7 cellular contexts compared by ENCODE assay signal in the genomic region with DNA sequence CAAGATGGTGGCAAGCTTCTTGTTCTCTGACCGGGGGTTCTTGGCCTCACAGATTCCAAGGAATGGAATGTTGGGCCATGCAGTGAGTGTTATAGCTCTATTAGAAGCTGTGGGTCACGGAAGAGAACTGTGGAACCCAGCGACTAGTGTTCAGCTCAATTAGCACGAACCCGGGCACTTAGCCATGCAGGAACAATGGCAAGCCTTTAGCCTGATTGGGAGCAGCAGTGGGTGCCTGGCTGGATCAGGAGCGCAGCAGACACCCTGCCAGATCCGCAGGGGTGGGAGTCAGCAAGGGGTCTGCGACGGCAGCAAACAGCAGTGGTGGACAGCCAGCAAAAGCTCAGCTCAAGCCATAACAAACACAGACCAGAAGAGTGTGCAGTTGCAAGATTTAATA.
A peak's percentile ranks its signal among the peaks of the same experiment; 100 is the strongest.
DNase-seq lines count a peak whose midpoint lies in the region; FAIRE-seq and TF ChIP-seq lines count a peak whose summit lies in the region.
"Not testable (repeated sequence)": the region's sequence is repeated elsewhere in the genome, so short reads cannot be mapped to it uniquely, and the experiment has no call there.

No MANE protein-coding gene starts in this region.

- not testable (repeated sequence) for H3K4me3 ChIP-seq in H1 (ENCODE audit: extremely low read depth in 1 of 4, insufficient read depth in 2 of 4, low read depth in 3 of 4, low read length in 4 of 4)

- not testable (repeated sequence) for H2BK20ac ChIP-seq in H9 (ENCODE audit: low read depth, low read length, poor library complexity, severe bottlenecking)
- H2BK20ac ChIP-seq in H1 (ENCODE audit: low read length): peak overlapping the region; percentile 90; the same call in 1 of the 2 replicates

- TF ChIP-seq CTCF in H9 (conservative IDR thresholded peaks at IDR 0.05); H1 (IDR thresholded peaks at IDR 0.05; ENCODE audit: control extremely low read depth in 1 of 3, insufficient read depth in 1 of 3, low read depth in 1 of 3, low read length in 3 of 3); nephron progenitor cell (IDR thresholded peaks at IDR 0.05): not testable (repeated sequence)

- H2BK120ac ChIP-seq in H9 (ENCODE audit: low read depth, low read length, poor library complexity, severe bottlenecking): not testable (repeated sequence)
- peak overlapping the region; percentile 33 for H2BK120ac ChIP-seq in H1 (replicated peaks; ENCODE audit: low read depth, low read length)

- H3K9me3 Mint-ChIP-seq in H9, nephron progenitor cell: not testable (repeated sequence)

- H3K23me2 ChIP-seq in H9 (ENCODE audit: insufficient read length, low read depth, low read length, poor library complexity, severe bottlenecking); H1 (ENCODE audit: low read depth, low read length): not testable (repeated sequence)

- not testable (repeated sequence) for H3K36me3 ChIP-seq in H1 (ENCODE audit: control insufficient read depth in 2 of 4, insufficient read depth in 4 of 4, low read length in 3 of 4)

- H3K4me2 ChIP-seq in H9 (ENCODE audit: insufficient read depth, insufficient read length, low read length): not testable (repeated sequence)
- 0 out of 4 replicates have a peak overlapping the region, but pooled peaks of 1 of the 2 experiments have one; percentile 9 for H3K4me2 ChIP-seq in H1 (ENCODE audit: insufficient read depth in 1 of 2, low read depth in 2 of 2, low read length in 2 of 2)

- H2BK15ac ChIP-seq in H9 (ENCODE audit: low read depth, low read length); H1 (ENCODE audit: low read length): not testable (repeated sequence)

- not testable (repeated sequence) for H3K27me3 ChIP-seq in H9 (ENCODE audit: insufficient read depth, low read length); H1 (replicated peaks in 1 of 4; ENCODE audit: control insufficient read depth in 3 of 4, extremely low read depth in 1 of 4, insufficient read depth in 3 of 4, low read length in 3 of 4)

- DNase-seq in H9; H1 (ENCODE audit: low read depth in 1 of 2, low spot score in 2 of 2); nephron progenitor cell: not testable (repeated sequence)
- peak in 32 of 56 donors; percentile 1 to 56 (median 16) for DNase-seq in amygdala (lab: John Stamatoyannopoulos, UW)
- peak in 40 of 42 donors; percentile 10 to 75 (median 46) for DNase-seq in head of caudate nucleus
- DNase-seq in posterior cingulate gyrus: peak in 6 of 10 donors; percentile 15 to 89 (median 46)
- peak; percentile 61 for DNase-seq in superior temporal gyrus (ENCODE audit: extremely low spot score)

- intact Hi-C loops in head of caudate nucleus (cut with DNase I); posterior cingulate gyrus (cut with DNase I): not testable (repeated sequence)

- H2AFZ ChIP-seq in H9 (ENCODE audit: low read length); H1 (ENCODE audit: low read length): not testable (repeated sequence)

- not testable (repeated sequence) for H3K27ac ChIP-seq in H9 (ENCODE audit: insufficient read length, low read depth, low read length); H1 (ENCODE audit: low read depth, low read length)

- not testable (repeated sequence) for H4K91ac ChIP-seq in H9 (ENCODE audit: insufficient read length, low read depth, low read length)
- peak overlapping the region; percentile 54 for H4K91ac ChIP-seq in H1 (replicated peaks; ENCODE audit: insufficient read length, low read length)

- not testable (repeated sequence) for FAIRE-seq in H1 (lab: Jason Lieb, UNC)

- H3K79me2 ChIP-seq in H9 (ENCODE audit: insufficient read depth, low read length); H1 (ENCODE audit: control insufficient read depth in 1 of 2, insufficient read depth in 2 of 2, low read length in 2 of 2): not testable (repeated sequence)

- H3K27ac Mint-ChIP-seq in H9 (peak overlapping the region in 2 of 3 experiments; percentile 34 to 74; a peak in 3 of 7 replicates), nephron progenitor cell (peak overlapping the region; percentile 28)

- CTCF ChIA-PET in H1 (lab: Charles Lee; ENCODE audit: partially characterized antibody): interaction anchor here (1.0 to 4.1 kb wide), 7 partner anchors 10 to 226 kb away, joined by 3 to 56 read pairs (median 3); no protein-coding TSS in a partner anchor

- TF ChIP-seq POLR2A in H1 (IDR thresholded peaks at IDR 0.05; ENCODE audit: control extremely low read depth in 1 of 2, low read depth in 2 of 2, low read length in 2 of 2): not testable (repeated sequence)

- TF ChIP-seq RAD21 in H1 (IDR thresholded peaks at IDR 0.05 in 1 of 2, conservative IDR thresholded peaks at IDR 0.05 in 1 of 2; ENCODE audit: low read depth in 2 of 2, low read length in 2 of 2): not testable (repeated sequence)

- H3K4me3 Mint-ChIP-seq in H9: peak overlapping the region in 1 of 2 experiments; percentile 38; a peak in 2 of 5 replicates
- not testable (repeated sequence) for H3K4me3 Mint-ChIP-seq in nephron progenitor cell

- not testable (repeated sequence) for H3K14ac ChIP-seq in H9 (ENCODE audit: insufficient read depth, low read length); H1 (ENCODE audit: insufficient read length)

- H3K56ac ChIP-seq in H9 (ENCODE audit: insufficient read length, low read depth, low read length); H1 (replicated peaks; ENCODE audit: insufficient read length, low read depth, low read length): not testable (repeated sequence)

- not testable (repeated sequence) for H3T11ph ChIP-seq in H9 (ENCODE audit: low read length)

- H2AK5ac ChIP-seq in H9 (ENCODE audit: insufficient read length, low read length): not testable (repeated sequence)
- H2AK5ac ChIP-seq in H1 (ENCODE audit: low read depth, low read length): peak overlapping the region; percentile 90

- POLR2A ChIA-PET in H1 (lab: Charles Lee; ENCODE audit: partially characterized antibody): interaction anchor here (1.0 to 1.2 kb wide), 3 partner anchors 8 to 26 kb away, joined by 3 read pairs; no protein-coding TSS in a partner anchor

- WGBS in H9 (ENCODE audit: extremely low coverage, insufficient read length, low lambda C conversion rate): no CpG with 5 or more reads among the region's 9 CpGs
- 95% methylated on average over 9 of the region's 9 CpGs; no CpG with 5 or more reads in 1 of the 2 experiments for WGBS in H1 (ENCODE audit: extremely low coverage in 1 of 2, insufficient coverage in 1 of 2, insufficient read length in 1 of 2, insufficient replicate concordance in 2 of 2, low coverage in 1 of 2, low lambda C conversion rate in 2 of 2, missing lambda C conversion rate in 1 of 2), 2 experiments

- not testable (repeated sequence) for H2BK5ac ChIP-seq in H9 (ENCODE audit: insufficient read length, low read length)
- H2BK5ac ChIP-seq in H1 (ENCODE audit: low read depth, low read length): peak overlapping the region; percentile 85; the same call in 1 of the 2 replicates

- not testable (repeated sequence) for H4K20me1 ChIP-seq in H9 (ENCODE audit: control insufficient read depth, insufficient read depth, insufficient read length); H1 (replicated peaks in 1 of 2; ENCODE audit: control insufficient read depth in 1 of 2, insufficient read depth in 2 of 2, low read length in 2 of 2)

- H3K36me3 Mint-ChIP-seq in H9 (ENCODE audit: insufficient read depth in 1 of 3, low read depth in 3 of 3): peaks cover 8 to 16% (median 11%) of the 10 kb centered on the region in 3 experiments
- not testable (repeated sequence) for H3K36me3 Mint-ChIP-seq in nephron progenitor cell (ENCODE audit: low read depth)

- not testable (repeated sequence) for H3K9me3 ChIP-seq in H9 (ENCODE audit: control insufficient read depth, low read depth, low read length); H1 (ENCODE audit: insufficient read depth in 2 of 2, low read depth in 1 of 2, low read length in 1 of 2)

- H3K9ac ChIP-seq in H9 (ENCODE audit: extremely low read depth, insufficient read length, low read length); H1 (replicated peaks in 1 of 4; ENCODE audit: extremely low read depth in 1 of 4, low read depth in 3 of 4, low read length in 3 of 4): not testable (repeated sequence)

- not testable (repeated sequence) for H3K4ac ChIP-seq in H9 (ENCODE audit: low read depth, low read length); H1 (replicated peaks; ENCODE audit: insufficient read length, low read depth, low read length)

- peaks cover 17% of the 10 kb centered on the region; the same call in 1 of the 2 replicates for H3K4me1 ChIP-seq in H9 (ENCODE audit: insufficient read depth, low read length)
- H3K4me1 ChIP-seq in H1 (replicated peaks in 1 of 4; ENCODE audit: control insufficient read depth in 3 of 4, insufficient read depth in 4 of 4, low read length in 3 of 4): peaks cover 6 to 22% (median 17%) of the 10 kb centered on the region in 4 experiments; a peak in 6 of 7 replicates

- not testable (repeated sequence) for H2BK12ac ChIP-seq in H9 (ENCODE audit: insufficient read length, low read depth, low read length)
- H2BK12ac ChIP-seq in H1 (ENCODE audit: low read depth, low read length): peak overlapping the region; percentile 68

- peaks cover 48 to 66% of the 10 kb centered on the region in 2 experiments for H3K4me1 Mint-ChIP-seq in H9
- H3K4me1 Mint-ChIP-seq in nephron progenitor cell: not testable (repeated sequence)

- not testable (repeated sequence) for H3K18ac ChIP-seq in H9 (ENCODE audit: insufficient read length, low read depth, low read length)
- H3K18ac ChIP-seq in H1 (ENCODE audit: extremely low read depth, low read length): peak overlapping the region; percentile 88

- H4K8ac ChIP-seq in H9 (replicated peaks; ENCODE audit: insufficient read length, low read depth, low read length); H1 (ENCODE audit: extremely low read depth, insufficient read depth, low read length): not testable (repeated sequence)

- not testable (repeated sequence) for H3K79me1 ChIP-seq in H9 (ENCODE audit: insufficient read depth, low read depth, low read length, poor library complexity, severe bottlenecking); H1 (ENCODE audit: low read depth, low read length)

- H3K23ac ChIP-seq in H9 (ENCODE audit: insufficient read length, low read depth, low read length); H1 (ENCODE audit: insufficient read length): not testable (repeated sequence)

- H4K5ac ChIP-seq in H9 (ENCODE audit: insufficient read length, low read depth, low read length); H1 (ENCODE audit: insufficient read length, low read depth, low read length): not testable (repeated sequence)

- not testable (repeated sequence) for H3K27me3 Mint-ChIP-seq in H9 (ENCODE audit: low read depth); nephron progenitor cell (ENCODE audit: low read depth, poor library complexity)

- not testable (repeated sequence) for TF ChIP-seq EP300 in H1 (IDR thresholded peaks at IDR 0.05; ENCODE audit: borderline replicate concordance in 1 of 2, low read depth in 2 of 2, low read length in 2 of 2)
